Comparison of ENCODE assay signal across 20 cellular contexts in the genomic region with DNA sequence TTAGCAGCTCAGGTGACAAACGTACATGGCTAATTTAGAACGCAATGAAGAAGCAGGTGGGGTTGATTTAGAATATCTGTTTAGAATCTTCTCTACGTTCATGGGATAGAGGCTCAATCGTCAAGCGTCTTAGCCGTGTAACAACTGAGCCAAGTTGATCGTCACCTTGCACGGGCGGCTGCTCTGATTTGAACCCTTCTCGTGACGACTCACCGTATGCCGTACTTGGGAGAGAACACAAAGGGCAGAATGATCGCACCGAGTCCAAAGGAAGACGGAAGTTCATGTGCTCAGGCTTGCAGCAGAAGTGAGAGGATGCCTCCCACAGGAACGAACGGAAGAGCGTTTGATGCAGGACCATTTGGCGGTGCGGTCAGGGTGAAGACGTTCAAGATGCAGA.
DNase-seq lines count a peak whose midpoint lies in the region; ATAC-seq, FAIRE-seq and TF ChIP-seq lines count a peak whose summit lies in the region.
"Had no signal": no experiment of that assay in that cellular context is flagged by ENCODE, and none has a peak within 500 bp of the region (broad histone marks: within the 10 kb centered on the region; RNA-seq: fewer than 3 reads in every experiment).

No MANE protein-coding gene starts in this region.

- H2AFZ ChIP-seq in neural progenitor cell (replicated peaks) = no peak overlapping the region

- no peaks in the 10 kb centered on the region for H4K20me1 ChIP-seq in BLaER1 treated with 17β-estradiol and CSF1 and Interleukin-3, amounts not matched to agents 10 nM and 100 nM
- no peaks in the 10 kb centered on the region for H4K20me1 ChIP-seq in neural progenitor cell (ENCODE audit: low read depth)

- intact Hi-C loops in kidney (cut with DNase I) = no loop called here
- intact Hi-C loops in natural killer cell (cut with micrococcal nuclease) = no loop called here

- H3K4me1 Mint-ChIP-seq in neural progenitor cell = no peaks in the 10 kb centered on the region
- H3K4me1 Mint-ChIP-seq in natural killer cell = no peaks in the 10 kb centered on the region
- H3K4me1 Mint-ChIP-seq: CD14-positive monocyte; CD4-positive, alpha-beta memory T cell; IgD-negative memory B cell had no signal

- H3K79me2 ChIP-seq in neural progenitor cell (ENCODE audit: low read depth) = no peaks in the 10 kb centered on the region

- H3K36me3 ChIP-seq in BLaER1 treated with 17β-estradiol and CSF1 and Interleukin-3, amounts not matched to agents 10 nM and 100 nM = no peaks in the 10 kb centered on the region
- no peaks in the 10 kb centered on the region for H3K36me3 ChIP-seq in kidney (ENCODE audit: control insufficient read depth in 1 of 2, insufficient read depth in 2 of 2, low read length in 2 of 2)
- H3K36me3 ChIP-seq in neural progenitor cell = no peaks in the 10 kb centered on the region
- H3K36me3 ChIP-seq: BE2C, HAP-1 had no signal

- H3K4me3 Mint-ChIP-seq in neural progenitor cell (no peak overlapping the region), natural killer cell (no peak overlapping the region)
- H3K4me3 Mint-ChIP-seq: CD4-positive, alpha-beta memory T cell; IgD-negative memory B cell had no signal

- H3K27me3 Mint-ChIP-seq in neural progenitor cell (ENCODE audit: insufficient read depth, low read depth) (peaks cover 6% of the 10 kb centered on the region), natural killer cell (ENCODE audit: low read depth in 2 of 2) (peaks cover 0 to 4% of the 10 kb centered on the region in 2 donors)
- H3K27me3 Mint-ChIP-seq: CD4-positive, alpha-beta memory T cell; IgD-negative memory B cell had no signal

- H3K4me1 ChIP-seq in BLaER1 treated with 17β-estradiol and CSF1 and Interleukin-3, amounts not matched to agents 10 nM and 100 nM = peaks cover 4 to 46% (median 29%) of the 10 kb centered on the region in 10 experiments; a peak in 18 of 20 replicates
- H3K4me1 ChIP-seq in kidney (ENCODE audit: control insufficient read depth in 1 of 2, insufficient read depth in 1 of 2, low read depth in 1 of 2, low read length in 2 of 2) = no peaks in the 10 kb centered on the region
- H3K4me1 ChIP-seq in neural progenitor cell = no peaks in the 10 kb centered on the region
- H3K4me1 ChIP-seq: BE2C, HAP-1 had no signal

- H3K27me3 ChIP-seq in BLaER1 treated with 17β-estradiol and CSF1 and Interleukin-3, amounts not matched to agents 10 nM and 100 nM = no peaks in the 10 kb centered on the region
- no peaks in the 10 kb centered on the region for H3K27me3 ChIP-seq in neural progenitor cell
- H3K27me3 ChIP-seq: BE2C had no signal

- ATAC-seq in natural killer cell = no peak
- ATAC-seq: HepG2 had no signal

- TF ChIP-seq CTCF in kidney (IDR thresholded peaks at IDR 0.05; ENCODE audit: borderline replicate concordance, extremely low read depth, insufficient read depth) (no peak), neural progenitor cell (IDR thresholded peaks at IDR 0.05) (no peak), natural killer cell (IDR thresholded peaks at IDR 0.05) (no peak)

- DNase-seq in Daoy (ENCODE audit: low read depth) (peak; percentile 19), kidney (peak; percentile 42), T-helper 9 cell (no peak), neural progenitor cell (ENCODE audit: low spot score) (no peak), natural killer cell (no peak)
- DNase-seq: ACHN; BE2C; CD4-positive, alpha-beta memory T cell; DMS153; DND-41 had no signal

- H3K9me3 Mint-ChIP-seq in neural progenitor cell (no peaks in the 10 kb centered on the region), natural killer cell (no peaks in the 10 kb centered on the region)

- H3K27ac Mint-ChIP-seq in neural progenitor cell = no peak overlapping the region
- H3K27ac Mint-ChIP-seq in natural killer cell = no peak overlapping the region
- H3K27ac Mint-ChIP-seq: CD14-positive monocyte; CD4-positive, alpha-beta memory T cell; IgD-negative memory B cell had no signal

- H3K4me2 ChIP-seq in BLaER1 treated with 17β-estradiol and CSF1 and Interleukin-3, amounts not matched to agents 10 nM and 100 nM = peak overlapping the region; percentile 44 to 71 (median 64)
- no peak overlapping the region for H3K4me2 ChIP-seq in neural progenitor cell

- no peak for FAIRE-seq in kidney (lab: Jason Lieb, UNC)
- FAIRE-seq: A204.1, G401.6, GM12891, GM19239, H1, HepG2 had no signal

- H3K36me3 Mint-ChIP-seq in neural progenitor cell = no peaks in the 10 kb centered on the region
- H3K36me3 Mint-ChIP-seq in natural killer cell = no peaks in the 10 kb centered on the region
- H3K36me3 Mint-ChIP-seq: CD14-positive monocyte; CD4-positive, alpha-beta memory T cell; IgD-negative memory B cell had no signal

- peak overlapping the region in 7 of 11 experiments; percentile 17 to 66 (median 58); a peak in 10 of 22 replicates for H3K9ac ChIP-seq in BLaER1 treated with 17β-estradiol and CSF1 and Interleukin-3, amounts not matched to agents 10 nM and 100 nM
- H3K9ac ChIP-seq in kidney (ENCODE audit: low read length in 2 of 2) = no peak overlapping the region
- H3K9ac ChIP-seq in neural progenitor cell = no peak overlapping the region

- H3K27ac ChIP-seq in BLaER1 treated with 17β-estradiol and CSF1 and Interleukin-3, amounts not matched to agents 10 nM and 100 nM = peak overlapping the region in 6 of 11 experiments; percentile 53 to 75 (median 59); a peak in 10 of 22 replicates
- no peak overlapping the region for H3K27ac ChIP-seq in kidney (ENCODE audit: low read depth in 2 of 2, low read length in 2 of 2)
- no peak overlapping the region for H3K27ac ChIP-seq in neural progenitor cell

- H3K4me3 ChIP-seq in BLaER1 treated with 17β-estradiol and CSF1 and Interleukin-3, amounts not matched to agents 10 nM and 100 nM = peak overlapping the region in 8 of 10 experiments; percentile 38 to 55 (median 44); a peak in 15 of 20 replicates
- H3K4me3 ChIP-seq in kidney (ENCODE audit: low read length in 2 of 2) (no peak overlapping the region), neural progenitor cell (no peak overlapping the region)
- H3K4me3 ChIP-seq: HAP-1 had no signal

- H3F3A ChIP-seq in neural progenitor cell (ENCODE audit: low read depth) = no peaks in the 10 kb centered on the region

- H3K9me3 ChIP-seq in BLaER1 treated with 17β-estradiol and CSF1 and Interleukin-3, amounts not matched to agents 10 nM and 100 nM (replicated peaks in 1 of 11) = peaks cover 6 to 19% (median 12%) of the 10 kb centered on the region in 11 experiments; a peak in 15 of 22 replicates
- peaks cover 2 to 8% of the 10 kb centered on the region in 2 donors for H3K9me3 ChIP-seq in kidney (ENCODE audit: control insufficient read depth in 1 of 2, low read length in 2 of 2)
- no peaks in the 10 kb centered on the region for H3K9me3 ChIP-seq in neural progenitor cell (ENCODE audit: low read depth)
- H3K9me3 ChIP-seq: BE2C, HAP-1 had no signal

Comparison
In these comparisons a context has a peak if more than half of its experiments do, and no peak if none do; other contexts are left out.
1. H3K27ac ChIP-seq: peak in BLaER1 treated with 17β-estradiol and CSF1 and Interleukin-3, amounts not matched to agents 10 nM and 100 nM (6 of 11); none in kidney (0 of 2) and neural progenitor cell (single experiment).
2. H3K4me3 ChIP-seq: peak in BLaER1 treated with 17β-estradiol and CSF1 and Interleukin-3, amounts not matched to agents 10 nM and 100 nM (8 of 10); none in kidney (0 of 2) and neural progenitor cell (single experiment).
3. H3K9ac ChIP-seq: peak in BLaER1 treated with 17β-estradiol and CSF1 and Interleukin-3, amounts not matched to agents 10 nM and 100 nM (7 of 11); none in kidney (0 of 2) and neural progenitor cell (single experiment).
4. DNase-seq: peak in Daoy (single experiment) and kidney (single experiment); none in T-helper 9 cell (single experiment), neural progenitor cell (single experiment) and natural killer cell (single experiment).